8 cellular contexts compared by ENCODE assay signal in the genomic region with DNA sequence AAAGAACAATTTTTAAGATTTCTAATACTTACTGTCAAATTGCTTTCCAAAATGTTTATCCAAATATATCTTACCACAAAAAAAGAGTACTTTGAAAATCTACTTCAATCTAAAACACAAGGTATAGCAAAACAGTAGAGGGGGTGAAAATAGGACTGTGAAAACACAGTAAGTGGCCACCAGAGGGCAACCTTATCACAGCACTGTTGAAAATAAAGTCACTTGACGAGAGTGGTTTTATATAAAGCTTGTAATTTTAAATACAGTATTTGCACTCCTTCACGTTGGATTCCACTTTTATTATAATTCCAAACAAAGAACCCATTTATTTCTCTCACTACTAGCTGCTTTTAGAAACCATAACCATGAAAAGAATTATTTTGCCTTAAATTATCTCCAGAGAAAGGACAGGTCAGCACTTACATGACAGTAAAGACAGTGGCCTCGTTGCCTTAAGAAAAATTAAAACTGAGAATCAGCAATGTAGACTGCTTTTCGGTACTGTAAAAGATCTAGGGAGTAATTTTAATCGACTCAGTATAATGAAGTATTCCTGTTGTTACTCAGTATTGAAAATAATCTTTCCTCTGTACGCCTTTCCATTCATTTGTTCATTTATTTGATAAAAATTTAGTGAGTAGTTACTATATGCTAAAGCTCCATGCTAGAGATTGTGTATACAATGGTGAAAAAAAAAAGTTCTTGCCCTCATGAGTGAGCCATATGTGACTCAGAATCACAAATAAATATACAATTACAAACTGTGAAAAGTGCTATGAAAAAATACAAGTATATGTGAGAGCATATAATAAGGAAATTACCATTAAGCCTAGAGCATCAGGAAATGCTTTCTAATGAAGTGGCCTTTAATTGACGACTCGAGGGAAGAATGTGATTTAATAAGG. TPM values are rescaled to one million over a fixed set of nuclear protein-coding genes. Genes with fewer than 3 reads are reported as not detected.
DNase-seq lines count a peak whose midpoint lies in the region; ATAC-seq, FAIRE-seq and TF ChIP-seq lines count a peak whose summit lies in the region.

No MANE protein-coding gene starts in this region.

- ATAC-seq in HG03442 (IDR thresholded peaks at IDR 0.05; ENCODE audit: unreplicated experiment) (peak; percentile 58), GM19452 (IDR thresholded peaks at IDR 0.05; ENCODE audit: unreplicated experiment) (no peak)
- ATAC-seq in activated CD8-positive, alpha-beta T cell treated with anti-CD3 and anti-CD28 coated beads, Interleukin-2, amount 10 ng/mL, durations not matched to agents 7 days and 5 days: peak; percentile 88

- H4K91ac ChIP-seq in H1 (replicated peaks; ENCODE audit: insufficient read length, low read length): no peak overlapping the region

- H3K9me3 ChIP-seq in H1 (ENCODE audit: insufficient read depth in 2 of 2, low read depth in 1 of 2, low read length in 1 of 2): no peaks in the 10 kb centered on the region

- H2BK15ac ChIP-seq in H1 (ENCODE audit: low read length): no peak overlapping the region

- H3K9ac ChIP-seq in H1 (replicated peaks in 1 of 4; ENCODE audit: extremely low read depth in 1 of 4, low read depth in 3 of 4, low read length in 3 of 4): no peak overlapping the region

- peaks cover 0 to 2% (median 0%) of the 10 kb centered on the region in 4 experiments; a peak in 1 of 7 replicates for H3K4me1 ChIP-seq in H1 (replicated peaks in 1 of 4; ENCODE audit: control insufficient read depth in 3 of 4, insufficient read depth in 4 of 4, low read length in 3 of 4)

- TF ChIP-seq EP300 in H1 (IDR thresholded peaks at IDR 0.05; ENCODE audit: borderline replicate concordance in 1 of 2, low read depth in 2 of 2, low read length in 2 of 2): no peak

- TF ChIP-seq POLR2A in H1 (IDR thresholded peaks at IDR 0.05; ENCODE audit: control extremely low read depth in 1 of 2, low read depth in 2 of 2, low read length in 2 of 2): no peak

- TF ChIP-seq RAD21 in H1 (IDR thresholded peaks at IDR 0.05 in 1 of 2, conservative IDR thresholded peaks at IDR 0.05 in 1 of 2; ENCODE audit: low read depth in 2 of 2, low read length in 2 of 2): peak; percentile 76 to 77

- peak; percentile 32 for FAIRE-seq in H1 (lab: Jason Lieb, UNC)

- POLR2A ChIA-PET in activated CD8-positive, alpha-beta T cell treated with anti-CD3 and anti-CD28 coated beads, Interleukin-2, amount 10 ng/mL, durations not matched to agents 7 days and 5 days (lab: Charles Lee): no interaction called here
- POLR2A ChIA-PET in H1 (lab: Charles Lee; ENCODE audit: partially characterized antibody): interaction anchor here (1.3 kb wide), 1 partner anchor 173 kb away, joined by 5 read pairs; a partner anchor contains a TSS

- H3K27ac ChIP-seq in H1 (ENCODE audit: low read depth, low read length): no peak overlapping the region

- H3K36me3 ChIP-seq in H1 (ENCODE audit: control insufficient read depth in 2 of 4, insufficient read depth in 4 of 4, low read length in 3 of 4): no peaks in the 10 kb centered on the region

- no peak overlapping the region for H3K4me2 ChIP-seq in H1 (ENCODE audit: insufficient read depth in 1 of 2, low read depth in 2 of 2, low read length in 2 of 2)

- no peak overlapping the region for H3K4ac ChIP-seq in H1 (replicated peaks; ENCODE audit: insufficient read length, low read depth, low read length)

- no peak overlapping the region for H2BK120ac ChIP-seq in H1 (replicated peaks; ENCODE audit: low read depth, low read length)

- no peak overlapping the region for H4K8ac ChIP-seq in H1 (ENCODE audit: extremely low read depth, insufficient read depth, low read length)

- peaks cover 10% of the 10 kb centered on the region for H3K4me1 Mint-ChIP-seq in activated CD8-positive, alpha-beta T cell treated with anti-CD3 and anti-CD28 coated beads, Interleukin-2, amount 10 ng/mL, durations not matched to agents 7 days and 5 days (ENCODE audit: low read depth)
- H3K4me1 Mint-ChIP-seq in mesothelial cell of epicardium: peaks cover 19% of the 10 kb centered on the region

- CTCF ChIA-PET in activated CD8-positive, alpha-beta T cell treated with anti-CD3 and anti-CD28 coated beads, Interleukin-2, amount 10 ng/mL, durations not matched to agents 7 days and 5 days (lab: Charles Lee): interaction anchor here (0.6 to 1.3 kb wide), 24 partner anchors 9 to 578 kb away, joined by 3 to 10 read pairs (median 3); a partner anchor contains a TSS
- CTCF ChIA-PET in H1 (lab: Charles Lee; ENCODE audit: partially characterized antibody): interaction anchor here (0.6 to 1.4 kb wide), 13 partner anchors 10 to 135 kb away, joined by 3 to 12 read pairs (median 3); no protein-coding TSS in a partner anchor

- no peak overlapping the region for H3K27ac Mint-ChIP-seq in activated CD8-positive, alpha-beta T cell treated with anti-CD3 and anti-CD28 coated beads, Interleukin-2, amount 10 ng/mL, durations not matched to agents 7 days and 5 days
- peak overlapping the region; percentile 40 for H3K27ac Mint-ChIP-seq in mesothelial cell of epicardium

- no peak overlapping the region for H3K4me3 Mint-ChIP-seq in activated CD8-positive, alpha-beta T cell treated with anti-CD3 and anti-CD28 coated beads, Interleukin-2, amount 10 ng/mL, durations not matched to agents 7 days and 5 days
- H3K4me3 Mint-ChIP-seq in mesothelial cell of epicardium: no peak overlapping the region

- H3K23ac ChIP-seq in H1 (ENCODE audit: insufficient read length): no peak overlapping the region

- H2AFZ ChIP-seq in H1 (ENCODE audit: low read length): no peak overlapping the region

- no peaks in the 10 kb centered on the region for H3K27me3 Mint-ChIP-seq in activated CD8-positive, alpha-beta T cell treated with anti-CD3 and anti-CD28 coated beads, Interleukin-2, amount 10 ng/mL, durations not matched to agents 7 days and 5 days (ENCODE audit: low read depth)
- H3K27me3 Mint-ChIP-seq in mesothelial cell of epicardium (ENCODE audit: low read depth): no peaks in the 10 kb centered on the region

- H2BK20ac ChIP-seq in H1 (ENCODE audit: low read length): no peak overlapping the region

- no peak overlapping the region for H3K18ac ChIP-seq in H1 (ENCODE audit: extremely low read depth, low read length)

- H4K20me1 ChIP-seq in H1 (replicated peaks in 1 of 2; ENCODE audit: control insufficient read depth in 1 of 2, insufficient read depth in 2 of 2, low read length in 2 of 2): no peaks in the 10 kb centered on the region

- DNase-seq in GM03348 (ENCODE audit: low spot score) (peak; percentile 74), NCI-H748 treated with DMSO at 0.1 percent for 48 hours (lab: John Stamatoyannopoulos, UW) (peak; percentile 49), H1 (ENCODE audit: low read depth in 1 of 2, low spot score in 2 of 2) (peak in 1 of 2 experiments; percentile 55), mesothelial cell of epicardium (ENCODE audit: low spot score in 2 of 2, unreplicated experiment in 2 of 2) (peak in 1 of 2 experiments; percentile 45)
- DNase-seq in activated CD8-positive, alpha-beta T cell treated with anti-CD3 and anti-CD28 coated beads, Interleukin-2, amount 10 ng/mL, durations not matched to agents 7 days and 5 days: peak; percentile 75
- peak; percentile 24 for DNase-seq in stimulated activated CD8-positive, alpha-beta memory T cell treated with anti-CD3 and anti-CD28 coated beads, Interleukin-4, amount 100 ng/mL, for 24 hours (ENCODE audit: low read depth)

- 61% methylated on average over 8 of the region's 8 CpGs; no CpG with 5 or more reads in 1 of the 2 experiments for WGBS in H1 (ENCODE audit: extremely low coverage in 1 of 2, insufficient coverage in 1 of 2, insufficient read length in 1 of 2, insufficient replicate concordance in 2 of 2, low coverage in 1 of 2, low lambda C conversion rate in 2 of 2, missing lambda C conversion rate in 1 of 2), 2 experiments

- no peak overlapping the region for H3K14ac ChIP-seq in H1 (ENCODE audit: insufficient read length)

- no peak overlapping the region for H3K56ac ChIP-seq in H1 (replicated peaks; ENCODE audit: insufficient read length, low read depth, low read length)

- H3K9me3 Mint-ChIP-seq in activated CD8-positive, alpha-beta T cell treated with anti-CD3 and anti-CD28 coated beads, Interleukin-2, amount 10 ng/mL, durations not matched to agents 7 days and 5 days (ENCODE audit: insufficient read depth): no peaks in the 10 kb centered on the region
- H3K9me3 Mint-ChIP-seq in mesothelial cell of epicardium: no peaks in the 10 kb centered on the region

- H2AK5ac ChIP-seq in H1 (ENCODE audit: low read depth, low read length): no peak overlapping the region

- H3K36me3 Mint-ChIP-seq in activated CD8-positive, alpha-beta T cell treated with anti-CD3 and anti-CD28 coated beads, Interleukin-2, amount 10 ng/mL, durations not matched to agents 7 days and 5 days (ENCODE audit: low read depth): no peaks in the 10 kb centered on the region
- H3K36me3 Mint-ChIP-seq in mesothelial cell of epicardium: peaks cover 1% of the 10 kb centered on the region

- no peaks in the 10 kb centered on the region for H3K79me1 ChIP-seq in H1 (ENCODE audit: low read depth, low read length)

- H2BK5ac ChIP-seq in H1 (ENCODE audit: low read depth, low read length): no peak overlapping the region

- H4K5ac ChIP-seq in H1 (ENCODE audit: insufficient read length, low read depth, low read length): no peak overlapping the region

- H2BK12ac ChIP-seq in H1 (ENCODE audit: low read depth, low read length): no peak overlapping the region

- no peaks in the 10 kb centered on the region for H3K23me2 ChIP-seq in H1 (ENCODE audit: low read depth, low read length)

- TF ChIP-seq CTCF in H1 (IDR thresholded peaks at IDR 0.05; ENCODE audit: control extremely low read depth in 1 of 3, insufficient read depth in 1 of 3, low read depth in 1 of 3, low read length in 3 of 3): peak in 2 of 3 experiments; percentile 64 to 80; a peak in 3 of 4 replicates
- TF ChIP-seq CTCF in mesothelial cell of epicardium (IDR thresholded peaks at IDR 0.05; ENCODE audit: unreplicated experiment): peak; percentile 81

- no peak overlapping the region for H3K4me3 ChIP-seq in H1 (ENCODE audit: extremely low read depth in 1 of 4, insufficient read depth in 2 of 4, low read depth in 3 of 4, low read length in 4 of 4)

- H3K79me2 ChIP-seq in H1 (ENCODE audit: control insufficient read depth in 1 of 2, insufficient read depth in 2 of 2, low read length in 2 of 2): no peaks in the 10 kb centered on the region

- no peaks in the 10 kb centered on the region for H3K27me3 ChIP-seq in H1 (replicated peaks in 1 of 4; ENCODE audit: control insufficient read depth in 3 of 4, extremely low read depth in 1 of 4, insufficient read depth in 3 of 4, low read length in 3 of 4)

RNA-seq across cellular contexts. Expression of a gene that starts 40.0 kb away (rescaled TPM):
- total RNA-seq in activated CD8-positive, alpha-beta T cell treated with anti-CD3 and anti-CD28 coated beads, Interleukin-2, amount 10 ng/mL, durations not matched to agents 7 days and 5 days: 100 to 1,000 TPM; 107 to 124 TPM
- total RNA-seq in H1 (2021; fragmentation: NEBNext Ultra II Directional; extraction: Animal tissue kit (Norgen Biotek cat#: 25700)): 47.4 and 49.4 TPM in 2 replicates
- 18.0 and 19.8 TPM in 2 replicates for polyA plus RNA-seq in H1 (2011; rRNA removed)
- 29.6 TPM for polyA plus RNA-seq in H1 (2011; cell fraction: cytosol; rRNA removed)
- 56.9 TPM for polyA plus RNA-seq in H1 (2011; cell fraction: nucleus; rRNA removed)
- polyA plus RNA-seq in H1 (2012, experiment 1 of 2): 35.9 to 44.8 TPM (median 39.7 TPM) in 4 replicates
- 4.9 TPM for polyA plus RNA-seq in H1 (2012, experiment 2 of 2)
- polyA plus RNA-seq in H1 (2013, experiment 1 of 2): 20.9 TPM
- 17.2 TPM for polyA plus RNA-seq in H1 (2013, experiment 2 of 2)
- 50.9 and 57.9 TPM in 2 replicates for polyA minus RNA-seq in H1 (2011; rRNA and poly(A)+ RNA removed)
- 24.5 TPM for polyA minus RNA-seq in H1 (2011; cell fraction: cytosol; rRNA and poly(A)+ RNA removed)
- 90.8 TPM for polyA minus RNA-seq in H1 (2011; cell fraction: nucleus; rRNA and poly(A)+ RNA removed)
- total RNA-seq in mesothelial cell of epicardium: 66.0 to 75.5 TPM (median 71.0 TPM) in 3 replicates
